ENCODE assay signal across 1 cellular context in genomic region chr6:73560853-73561407, GRCh38.
A peak's percentile ranks its signal among the peaks of the same experiment; 100 is the strongest.
TF ChIP-seq lines count a peak whose summit lies in the region.

No MANE protein-coding gene starts in this region.

TF ChIP-seq in HepG2, 621 proteins besides CTCF, POLR2A, EP300 and RAD21 (continued from another document):
- TF ChIP-seq, protein P1, sequence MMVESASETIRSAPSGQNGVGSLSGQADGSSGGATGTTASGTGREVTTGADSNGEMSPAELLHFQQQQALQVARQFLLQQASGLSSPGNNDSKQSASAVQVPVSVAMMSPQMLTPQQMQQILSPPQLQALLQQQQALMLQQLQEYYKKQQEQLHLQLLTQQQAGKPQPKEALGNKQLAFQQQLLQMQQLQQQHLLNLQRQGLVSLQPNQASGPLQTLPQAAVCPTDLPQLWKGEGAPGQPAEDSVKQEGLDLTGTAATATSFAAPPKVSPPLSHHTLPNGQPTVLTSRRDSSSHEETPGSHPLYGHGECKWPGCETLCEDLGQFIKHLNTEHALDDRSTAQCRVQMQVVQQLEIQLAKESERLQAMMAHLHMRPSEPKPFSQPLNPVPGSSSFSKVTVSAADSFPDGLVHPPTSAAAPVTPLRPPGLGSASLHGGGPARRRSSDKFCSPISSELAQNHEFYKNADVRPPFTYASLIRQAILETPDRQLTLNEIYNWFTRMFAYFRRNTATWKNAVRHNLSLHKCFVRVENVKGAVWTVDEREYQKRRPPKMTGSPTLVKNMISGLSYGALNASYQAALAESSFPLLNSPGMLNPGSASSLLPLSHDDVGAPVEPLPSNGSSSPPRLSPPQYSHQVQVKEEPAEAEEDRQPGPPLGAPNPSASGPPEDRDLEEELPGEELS (CRISPR knock-in tag; IDR thresholded peaks at IDR 0.05): 0 out of 2 replicates have a peak, but pooled peaks have one; percentile 8
- TF ChIP-seq ISL2 (CRISPR knock-in tag; IDR thresholded peaks at IDR 0.05): no peak
TF ChIP-seq in HepG2: peak in this region for 4.
